In the genomic region with DNA sequence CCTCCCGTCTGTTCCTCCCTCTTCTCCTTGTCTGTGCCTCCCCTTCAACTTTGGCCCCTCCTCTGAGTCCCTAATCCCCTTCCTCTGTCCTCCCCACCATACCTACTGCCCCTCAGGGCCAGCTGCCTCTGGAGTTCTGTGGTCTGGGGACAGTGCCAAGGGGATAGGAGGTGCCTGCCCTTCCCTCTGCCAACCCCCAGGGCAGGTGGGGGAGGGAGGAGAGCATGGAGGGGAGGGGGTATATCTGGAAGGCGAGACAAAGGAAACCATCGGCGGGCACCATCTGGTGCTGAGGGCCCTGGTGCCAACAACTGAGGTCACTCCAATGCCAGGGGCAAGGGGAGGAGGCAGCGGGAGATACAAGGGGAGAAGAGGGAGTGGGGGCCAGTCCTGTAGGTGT, we compare ENCODE assay signal across 21 cellular contexts. TPM values are rescaled to one million over a fixed set of nuclear protein-coding genes. Genes with fewer than 3 reads are reported as not detected.
A peak's percentile ranks its signal among the peaks of the same experiment; 100 is the strongest.
DNase-seq lines count a peak whose midpoint lies in the region; ATAC-seq and TF ChIP-seq lines count a peak whose summit lies in the region.
"Had no signal": no experiment of that assay in that cellular context is flagged by ENCODE, and none has a peak within 500 bp of the region (broad histone marks: within the 10 kb centered on the region; RNA-seq: fewer than 3 reads in every experiment).

No MANE protein-coding gene starts in this region.

- no peak for TF ChIP-seq CTCF in right atrium auricular region (IDR thresholded peaks at IDR 0.05)
- TF ChIP-seq CTCF in chondrocyte (IDR thresholded peaks at IDR 0.05): no peak
- TF ChIP-seq CTCF in progenitor cell of endocrine pancreas (IDR thresholded peaks at IDR 0.05; ENCODE audit: unreplicated experiment): no peak
- no peak for TF ChIP-seq CTCF in ascending aorta (IDR thresholded peaks at IDR 0.05)
- no peak for TF ChIP-seq CTCF in A673 (conservative IDR thresholded peaks at IDR 0.05; ENCODE audit: low read depth, low read length)

- H3K27ac ChIP-seq in right atrium auricular region: no peak overlapping the region
- H3K27ac ChIP-seq in ascending aorta: no peak overlapping the region
- no peak overlapping the region for H3K27ac ChIP-seq in A673 (ENCODE audit: low read depth, low read length, poor library complexity, severe bottlenecking)
- H3K27ac ChIP-seq: uterus had no signal

- DNase-seq in left ventricle myocardium superior (no peak), right atrium auricular region (ENCODE audit: low spot score) (no peak), NCI-H345 (lab: John Stamatoyannopoulos, UW) (peak; percentile 73), chondrocyte (ENCODE audit: low spot score) (no peak), progenitor cell of endocrine pancreas (ENCODE audit: low spot score, unreplicated experiment) (no peak), ascending aorta (ENCODE audit: low spot score in 2 of 2) (no peak), A673 (ENCODE audit: low spot score) (no peak)
- DNase-seq: activated naive CD8-positive, alpha-beta T cell treated with anti-CD3 and anti-CD28 coated beads, Interleukin-2, amount 50 U/mL, for 24 hours; CD8-positive, alpha-beta T cell; effector memory CD8-positive, alpha-beta T cell; hippocampal formation; NCI-H1930; stimulated activated CD4-positive, alpha-beta T cell treated with anti-CD3 and anti-CD28 coated beads, Interleukin-2, amount 100 ng/mL, for 48 hours; T-helper 2 cell; uterus had no signal

- POLR2A ChIA-PET in A673 (lab: Charles Lee; ENCODE audit: low non-redundant PET): no interaction called here

- H3K4me1 Mint-ChIP-seq in chondrocyte (ENCODE audit: low read depth): peaks cover 5% of the 10 kb centered on the region
- peaks cover 18% of the 10 kb centered on the region for H3K4me1 Mint-ChIP-seq in progenitor cell of endocrine pancreas (ENCODE audit: low read depth)

- H3K36me3 Mint-ChIP-seq in chondrocyte (ENCODE audit: low read depth): peaks cover 2% of the 10 kb centered on the region
- H3K36me3 Mint-ChIP-seq in progenitor cell of endocrine pancreas (ENCODE audit: insufficient read depth): peaks cover 14% of the 10 kb centered on the region
- H3K36me3 Mint-ChIP-seq: CD8-positive, alpha-beta T cell had no signal

- CTCF ChIA-PET in A673 (lab: Charles Lee): no interaction called here

- no peaks in the 10 kb centered on the region for H3K27me3 Mint-ChIP-seq in chondrocyte (ENCODE audit: low read depth)
- no peaks in the 10 kb centered on the region for H3K27me3 Mint-ChIP-seq in progenitor cell of endocrine pancreas
- H3K27me3 Mint-ChIP-seq: activated naive CD8-positive, alpha-beta T cell treated with anti-CD3 and anti-CD28 coated beads, Interleukin-2, amount 50 U/mL, for 24 hours had no signal

- H3K4me3 ChIP-seq in right atrium auricular region (no peak overlapping the region), ascending aorta (no peak overlapping the region), A673 (ENCODE audit: low read depth, low read length, poor library complexity, severe bottlenecking) (no peak overlapping the region)
- H3K4me3 ChIP-seq: uterus had no signal

- H3K4me3 Mint-ChIP-seq in chondrocyte (ENCODE audit: unreplicated experiment): no peak overlapping the region
- no peak overlapping the region for H3K4me3 Mint-ChIP-seq in progenitor cell of endocrine pancreas (ENCODE audit: low read depth)
- H3K4me3 Mint-ChIP-seq: activated naive CD8-positive, alpha-beta T cell treated with anti-CD3 and anti-CD28 coated beads, Interleukin-2, amount 50 U/mL, for 24 hours; activated T-helper 1 cell treated with anti-CD3 and anti-CD28 coated beads, Interleukin-12 subunit alpha, Interleukin-12 subunit beta, Interleukin-2, Interleukin-4 antibody, amounts not matched to agents 30 ng/mL and 10 ng/mL and 1 ng/mL, durations not matched to agents 14 hours and 24 hours and 36 hours; CD8-positive, alpha-beta T cell; effector memory CD8-positive, alpha-beta T cell had no signal

- H3K27me3 ChIP-seq in right atrium auricular region (no peaks in the 10 kb centered on the region), ascending aorta (no peaks in the 10 kb centered on the region), A673 (replicated peaks; ENCODE audit: insufficient read depth, low read depth, low read length, poor library complexity) (no peaks in the 10 kb centered on the region)
- H3K27me3 ChIP-seq: uterus had no signal

- H3K4me1 ChIP-seq in right atrium auricular region (peaks cover 0 to 7% of the 10 kb centered on the region in 2 donors), ascending aorta (no peaks in the 10 kb centered on the region), A673 (ENCODE audit: insufficient read depth, low read length, poor library complexity, severe bottlenecking) (peaks cover 34% of the 10 kb centered on the region)
- H3K4me1 ChIP-seq: uterus had no signal

- no peaks in the 10 kb centered on the region for H3K9me3 ChIP-seq in right atrium auricular region
- H3K9me3 ChIP-seq in ascending aorta: no peaks in the 10 kb centered on the region
- H3K9me3 ChIP-seq in A673 (ENCODE audit: low read depth, low read length, poor library complexity, severe bottlenecking): no peaks in the 10 kb centered on the region
- H3K9me3 ChIP-seq: uterus had no signal

- H3K36me3 ChIP-seq in right atrium auricular region (no peaks in the 10 kb centered on the region), ascending aorta (no peaks in the 10 kb centered on the region), A673 (ENCODE audit: insufficient read depth, low read length, poor library complexity, severe bottlenecking) (peaks cover 8% of the 10 kb centered on the region)
- H3K36me3 ChIP-seq: uterus had no signal

- H3K9me3 Mint-ChIP-seq in chondrocyte (ENCODE audit: low read depth): no peaks in the 10 kb centered on the region
- H3K9me3 Mint-ChIP-seq in progenitor cell of endocrine pancreas (ENCODE audit: low read depth): no peaks in the 10 kb centered on the region
- H3K9me3 Mint-ChIP-seq: activated naive CD8-positive, alpha-beta T cell treated with anti-CD3 and anti-CD28 coated beads, Interleukin-2, amount 50 U/mL, for 24 hours; activated T-helper 1 cell treated with anti-CD3 and anti-CD28 coated beads, Interleukin-12 subunit alpha, Interleukin-12 subunit beta, Interleukin-2, Interleukin-4 antibody, amounts not matched to agents 30 ng/mL and 10 ng/mL and 1 ng/mL, durations not matched to agents 14 hours and 24 hours and 36 hours; CD8-positive, alpha-beta T cell; effector memory CD8-positive, alpha-beta T cell had no signal

- ATAC-seq in left ventricle myocardium superior (peak; percentile 26), GM18498 (IDR thresholded peaks at IDR 0.05; ENCODE audit: unreplicated experiment) (no peak)
- ATAC-seq: activated naive CD8-positive, alpha-beta T cell treated with anti-CD3 and anti-CD28 coated beads, Interleukin-2, amount 50 U/mL, for 24 hours; CD8-positive, alpha-beta T cell; effector memory CD8-positive, alpha-beta T cell had no signal

- H3K27ac Mint-ChIP-seq in chondrocyte (ENCODE audit: unreplicated experiment) (peak overlapping the region; percentile 2), progenitor cell of endocrine pancreas (peak overlapping the region; percentile 56)
- H3K27ac Mint-ChIP-seq: activated naive CD8-positive, alpha-beta T cell treated with anti-CD3 and anti-CD28 coated beads, Interleukin-2, amount 50 U/mL, for 24 hours; activated T-helper 1 cell treated with anti-CD3 and anti-CD28 coated beads, Interleukin-12 subunit alpha, Interleukin-12 subunit beta, Interleukin-2, Interleukin-4 antibody, amounts not matched to agents 30 ng/mL and 10 ng/mL and 1 ng/mL, durations not matched to agents 14 hours and 24 hours and 36 hours; CD8-positive, alpha-beta T cell; effector memory CD8-positive, alpha-beta T cell had no signal

- intact Hi-C loops in left ventricle myocardium superior (cut with micrococcal nuclease): no loop called here
- intact Hi-C loops in ascending aorta (cut with DNase I): no loop called here
- intact Hi-C loops in A673 (cut with micrococcal nuclease; ENCODE audit: unreplicated experiment): no loop called here

- no TSS peak for BruUV-seq in A673 (replicated peaks; lab: Mats Ljungman, UMichigan)

RNA-seq across cellular contexts. Expression of a gene that starts 9.6 kb away (rescaled TPM):
- total RNA-seq in left ventricle myocardium superior (not detected), right atrium auricular region (under 1 TPM in 1 of 2 donors, not detected in 1; 0.98 TPM), chondrocyte (not detected in 3 replicates), progenitor cell of endocrine pancreas (93.8 and 99.1 TPM in 2 replicates), ascending aorta (not detected), A673 (2021) (0.47 and 0.66 TPM in 2 replicates)
- total RNA-seq: Daoy, osteocyte, subcutaneous adipose tissue had no signal

RNA-seq across cellular contexts. Expression of a gene that starts 11.7 kb away (rescaled TPM):
- total RNA-seq in left ventricle myocardium superior (0.17 TPM), right atrium auricular region (under 1 TPM; 0.15 to 0.47 TPM), chondrocyte (11.7 to 12.7 TPM (median 12.0 TPM) in 3 replicates), progenitor cell of endocrine pancreas (112 and 113 TPM in 2 replicates), ascending aorta (1.3 TPM), A673 (2021) (90.0 and 92.5 TPM in 2 replicates)
- total RNA-seq: mononuclear cell had no signal

RNA-seq across cellular contexts. Expression of a gene that starts 15.9 kb away (rescaled TPM):
- 65.6 TPM for total RNA-seq in left ventricle myocardium superior
- total RNA-seq in right atrium auricular region: 10 to 100 TPM; 46.1 to 50.7 TPM
- total RNA-seq in chondrocyte: 55.0 to 58.8 TPM (median 56.6 TPM) in 3 replicates
- 61.0 and 63.0 TPM in 2 replicates for total RNA-seq in progenitor cell of endocrine pancreas
- total RNA-seq in ascending aorta: 43.9 TPM
- 52.0 and 63.6 TPM in 2 replicates for total RNA-seq in A673 (2021)

RNA-seq across cellular contexts. Expression of a gene that starts 16.9 kb away (rescaled TPM):
- total RNA-seq in left ventricle myocardium superior (33.9 TPM), right atrium auricular region (10 to 100 TPM; 14.6 to 25.9 TPM), chondrocyte (29.3 to 32.9 TPM (median 30.2 TPM) in 3 replicates), progenitor cell of endocrine pancreas (94.2 and 97.8 TPM in 2 replicates), ascending aorta (28.7 TPM), A673 (2021) (66.6 and 75.2 TPM in 2 replicates)

RNA-seq across cellular contexts. Expression of a gene that starts 44.0 kb away (rescaled TPM):
- total RNA-seq in left ventricle myocardium superior: 252 TPM
- total RNA-seq in right atrium auricular region: 100 to 1,000 TPM; 258 to 273 TPM
- total RNA-seq in chondrocyte: 641 to 675 TPM (median 641 TPM) in 3 replicates
- 83.5 and 92.7 TPM in 2 replicates for total RNA-seq in progenitor cell of endocrine pancreas
- 783 TPM for total RNA-seq in ascending aorta
- total RNA-seq in A673 (2021): 204 and 225 TPM in 2 replicates

Comparison
In these comparisons a context has a peak if more than half of its experiments do, and no peak if none do; other contexts are left out.
1. RNA of a gene that starts 9.6 kb away (total RNA-seq): 93.8 to 99.1 TPM in progenitor cell of endocrine pancreas; 0.98 TPM in right atrium auricular region, 0.47 to 0.66 TPM in A673, not detected in chondrocyte, not detected in left ventricle myocardium superior (single experiment) and not detected in ascending aorta (single experiment); every median in the first group is over 10 times any median in the second.